9 cellular contexts compared by ENCODE assay signal in the genomic region with DNA sequence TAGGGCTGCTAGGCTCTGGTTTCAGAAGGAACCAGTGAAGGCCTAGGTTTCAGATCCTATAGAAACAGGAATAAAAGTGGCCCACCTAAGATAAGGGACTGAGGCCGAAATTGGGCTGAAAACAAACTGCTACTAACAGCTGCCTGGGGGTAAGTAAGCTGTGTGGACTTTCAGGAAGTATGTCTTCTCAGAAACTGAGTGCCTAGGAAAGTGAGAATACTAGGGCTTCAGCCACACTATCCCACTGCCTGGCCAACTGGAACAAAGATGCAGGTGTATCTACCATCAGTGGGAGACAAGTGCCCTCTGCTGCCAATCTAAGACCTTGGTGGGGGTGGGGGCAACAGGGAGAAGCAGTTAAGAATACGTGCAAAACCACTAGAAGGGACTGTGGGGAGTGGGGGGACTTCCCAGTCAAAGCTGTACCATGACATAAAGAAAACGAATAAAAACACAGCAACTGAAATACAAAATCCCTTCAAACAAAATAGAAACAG.
DNase-seq lines count a peak whose midpoint lies in the region; ATAC-seq, FAIRE-seq and TF ChIP-seq lines count a peak whose summit lies in the region.
"Had no signal": no experiment of that assay in that cellular context is flagged by ENCODE, and none has a peak within 500 bp of the region (broad histone marks: within the 10 kb centered on the region; RNA-seq: fewer than 3 reads in every experiment).

No MANE protein-coding gene starts in this region.

- DNase-seq in NCI-H510A (lab: John Stamatoyannopoulos, UW) (peak; percentile 2), NCI-H510A treated with DMSO at 0.1 percent for 48 hours (lab: John Stamatoyannopoulos, UW) (no peak), H54 (ENCODE audit: insufficient read length, low spot score) (no peak), BE2C (no peak), esophagus squamous epithelium (lab: John Stamatoyannopoulos, UW) (no peak)
- DNase-seq in activated CD4-positive, alpha-beta T cell treated with anti-CD3 and anti-CD28 coated beads, Interleukin-2, amount 50 U/mL, for 24 hours (ENCODE audit: low read depth in 1 of 2, low spot score in 1 of 2): peak; percentile 6 to 49

- intact Hi-C loops in esophagus squamous epithelium (cut with DNase I): no loop called here

- peak; percentile 84 for ATAC-seq in HG03175 (IDR thresholded peaks at IDR 0.05; ENCODE audit: unreplicated experiment)

- H3K36me3 ChIP-seq in neutrophil: no peaks in the 10 kb centered on the region
- no peaks in the 10 kb centered on the region for H3K36me3 ChIP-seq in BE2C
- no peaks in the 10 kb centered on the region for H3K36me3 ChIP-seq in esophagus squamous epithelium

- H3K27ac ChIP-seq in neutrophil: peak overlapping the region; percentile 50
- no peak overlapping the region for H3K27ac ChIP-seq in esophagus squamous epithelium
- H3K27ac ChIP-seq: A549 had no signal

- 71 to 75% methylated on average over 3 of the region's 3 CpGs for WGBS in esophagus squamous epithelium, 2 donors

- TF ChIP-seq POLR2A in H54 (IDR thresholded peaks at IDR 0.05; ENCODE audit: low read depth, low read length) (no peak), esophagus squamous epithelium (IDR thresholded peaks at IDR 0.05) (no peak)

- no peaks in the 10 kb centered on the region for H3K27me3 ChIP-seq in neutrophil
- no peaks in the 10 kb centered on the region for H3K27me3 ChIP-seq in BE2C
- no peaks in the 10 kb centered on the region for H3K27me3 ChIP-seq in esophagus squamous epithelium

- no peaks in the 10 kb centered on the region for H3K9me3 ChIP-seq in neutrophil
- no peaks in the 10 kb centered on the region for H3K9me3 ChIP-seq in BE2C
- no peaks in the 10 kb centered on the region for H3K9me3 ChIP-seq in esophagus squamous epithelium
- H3K9me3 ChIP-seq: A549 had no signal

- FAIRE-seq in H54 (lab: Jason Lieb, UNC): no peak
- FAIRE-seq: A549 had no signal

- H3K4me1 ChIP-seq in neutrophil (ENCODE audit: control insufficient read depth in 1 of 2, insufficient read depth in 1 of 2, low read depth in 1 of 2, low read length in 1 of 2) (peaks cover 42 to 53% of the 10 kb centered on the region in 2 experiments), BE2C (peaks cover 12% of the 10 kb centered on the region), esophagus squamous epithelium (peaks cover 0 to 70% (median 4%) of the 10 kb centered on the region in 3 donors)

- TF ChIP-seq CTCF in neutrophil (IDR thresholded peaks at IDR 0.05) (no peak), BE2C (IDR thresholded peaks at IDR 0.05; ENCODE audit: low read depth, low read length) (no peak), esophagus squamous epithelium (IDR thresholded peaks at IDR 0.05) (no peak)

- H3K4me3 ChIP-seq in neutrophil (ENCODE audit: low read depth in 1 of 2, low read length in 1 of 2) (no peak overlapping the region), BE2C (ENCODE audit: low read depth, low read length) (no peak overlapping the region), esophagus squamous epithelium (no peak overlapping the region)
- H3K4me3 ChIP-seq: A549 had no signal

Comparison
In these comparisons a context has a peak if more than half of its experiments do, and no peak if none do; other contexts are left out.
1. DNase-seq: peak in NCI-H510A (single experiment) and activated CD4-positive, alpha-beta T cell treated with anti-CD3 and anti-CD28 coated beads, Interleukin-2, amount 50 U/mL, for 24 hours (2 of 2); none in NCI-H510A treated with DMSO at 0.1 percent for 48 hours (single experiment), H54 (single experiment), BE2C (single experiment) and esophagus squamous epithelium (single experiment).